Comparison of ENCODE assay signal across 8 cellular contexts in the genomic region with DNA sequence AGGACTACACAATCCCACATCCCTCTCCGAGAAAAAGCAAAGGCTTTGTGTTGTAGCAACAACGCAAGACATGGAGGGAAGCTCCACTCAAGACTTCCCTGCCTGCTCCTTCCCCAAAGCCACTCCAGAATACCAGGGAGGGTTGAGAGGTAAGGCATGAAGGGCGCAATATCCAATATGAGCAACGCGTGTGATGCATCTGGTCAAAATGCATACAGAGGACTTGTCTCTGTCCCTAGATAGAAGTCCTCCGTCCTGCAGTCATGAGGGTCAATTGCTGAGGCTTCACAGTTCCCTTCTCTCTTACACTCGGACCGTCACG. TPM values are rescaled to one million over a fixed set of nuclear protein-coding genes. Genes with fewer than 3 reads are reported as not detected.
A peak's percentile ranks its signal among the peaks of the same experiment; 100 is the strongest.
DNase-seq lines count a peak whose midpoint lies in the region; ATAC-seq, FAIRE-seq and TF ChIP-seq lines count a peak whose summit lies in the region.

No MANE protein-coding gene starts in this region.

- peak overlapping the region; percentile 60 for H3K4me3 ChIP-seq in GM12875 (ENCODE audit: low read depth, low read length)
- peak overlapping the region; percentile 96 for H3K4me3 ChIP-seq in astrocyte (ENCODE audit: insufficient read depth, low read depth, low read length)
- H3K4me3 ChIP-seq in left lung = peak overlapping the region; percentile 63 to 76
- peak overlapping the region; percentile 79 to 97 (median 88) for H3K4me3 ChIP-seq in tibial nerve

- peak overlapping the region; percentile 96 for H3K9ac ChIP-seq in astrocyte (ENCODE audit: low read length)

- intact Hi-C loops in left lung (cut with DNase I) = no loop called here

- no peaks in the 10 kb centered on the region for H3K36me3 Mint-ChIP-seq in astrocyte (ENCODE audit: low read depth, unreplicated experiment)

- peak overlapping the region; percentile 100 for H3K4me3 Mint-ChIP-seq in astrocyte (ENCODE audit: unreplicated experiment)

- H3K9me3 Mint-ChIP-seq in astrocyte (ENCODE audit: unreplicated experiment) = no peaks in the 10 kb centered on the region

- ATAC-seq in left lung (peak; percentile 25), HG02973 (IDR thresholded peaks at IDR 0.05; ENCODE audit: unreplicated experiment) (no peak)

- H4K20me1 ChIP-seq in astrocyte (ENCODE audit: insufficient read depth, low read length) = peaks cover 29% of the 10 kb centered on the region

- TF ChIP-seq EP300 in tibial nerve (IDR thresholded peaks at IDR 0.05) = no peak

- TF ChIP-seq POLR2A in tibial nerve (IDR thresholded peaks at IDR 0.05) = no peak

- H3K27ac Mint-ChIP-seq in astrocyte (ENCODE audit: unreplicated experiment) = peak overlapping the region; percentile 89

- H3K27me3 Mint-ChIP-seq in astrocyte (ENCODE audit: low read depth, unreplicated experiment) = no peaks in the 10 kb centered on the region

- DNase-seq in HTR-8/SVneo (ENCODE audit: insufficient read length, low spot score) = peak; percentile 3
- peak; percentile 37 for DNase-seq in astrocyte (ENCODE audit: low read depth)
- no peak for DNase-seq in left lung
- peak in 1 of 2 donors; percentile 17 for DNase-seq in tibial nerve (ENCODE audit: low spot score in 2 of 2)
- DNase-seq in NCI-H748 treated with DMSO at 0.1 percent for 48 hours (lab: John Stamatoyannopoulos, UW) = no peak
- no peak for DNase-seq in NCI-H2107 (lab: John Stamatoyannopoulos, UW)

- H2AFZ ChIP-seq in astrocyte (ENCODE audit: low read depth, low read length) = peak overlapping the region; percentile 99

- H3K27ac ChIP-seq in astrocyte (ENCODE audit: low read depth, low read length) (peak overlapping the region; percentile 58), left lung (peak overlapping the region; percentile 82 to 91), tibial nerve (peak overlapping the region; percentile 78 to 99 (median 98))

- peaks cover 8% of the 10 kb centered on the region for H3K4me1 ChIP-seq in astrocyte (ENCODE audit: insufficient read depth, low read length)
- peaks cover 14 to 44% of the 10 kb centered on the region in 2 donors for H3K4me1 ChIP-seq in left lung
- H3K4me1 ChIP-seq in tibial nerve = peaks cover 0 to 63% (median 26%) of the 10 kb centered on the region in 4 donors

- H3K4me2 ChIP-seq in astrocyte (ENCODE audit: low read length) = peak overlapping the region; percentile 89

- TF ChIP-seq CTCF in GM12875 (IDR thresholded peaks at IDR 0.05; ENCODE audit: borderline replicate concordance, insufficient read depth, low read depth, low read length) = no peak
- TF ChIP-seq CTCF in astrocyte (IDR thresholded peaks at IDR 0.05; ENCODE audit: insufficient read depth, low read depth, low read length) = no peak
- TF ChIP-seq CTCF in left lung (IDR thresholded peaks at IDR 0.05) = no peak
- no peak for TF ChIP-seq CTCF in tibial nerve (IDR thresholded peaks at IDR 0.05)

- H3K9me3 ChIP-seq in astrocyte (ENCODE audit: insufficient read depth, low read depth, low read length) (no peaks in the 10 kb centered on the region), left lung (no peaks in the 10 kb centered on the region), tibial nerve (no peaks in the 10 kb centered on the region)

- H3K79me2 ChIP-seq in astrocyte (ENCODE audit: insufficient read depth, low read length) = peaks cover 94% of the 10 kb centered on the region

- FAIRE-seq in HTR-8/SVneo (lab: Jason Lieb, UNC) (no peak), astrocyte (lab: Jason Lieb, UNC) (no peak)

- H3K27me3 ChIP-seq in astrocyte (ENCODE audit: insufficient read depth, low read length) (no peaks in the 10 kb centered on the region), left lung (no peaks in the 10 kb centered on the region), tibial nerve (no peaks in the 10 kb centered on the region)

- H3K36me3 ChIP-seq in astrocyte (ENCODE audit: insufficient read depth, low read length) = no peaks in the 10 kb centered on the region
- no peaks in the 10 kb centered on the region for H3K36me3 ChIP-seq in left lung
- H3K36me3 ChIP-seq in tibial nerve = no peaks in the 10 kb centered on the region

- H3K4me1 Mint-ChIP-seq in astrocyte (ENCODE audit: low read depth, unreplicated experiment) = peaks cover 17% of the 10 kb centered on the region

- 0 to 1% methylated on average over 9 of the region's 9 CpGs for WGBS in tibial nerve, 2 donors

RNA-seq across cellular contexts. Expression of a gene that starts 0.5 kb away (rescaled TPM):
- total RNA-seq in astrocyte = 39.3 and 43.8 TPM in 2 replicates
- 10 to 100 TPM; 36.1 to 36.2 TPM for total RNA-seq in left lung
- 10 to 100 TPM; 38.7 to 85.0 (median 45.5) TPM for total RNA-seq in tibial nerve

RNA-seq across cellular contexts. Expression of a gene that starts 0.9 kb away (rescaled TPM):
- total RNA-seq in astrocyte (52.8 and 53.6 TPM in 2 replicates), left lung (10 to 100 TPM; 32.5 to 42.4 TPM), tibial nerve (10 to 100 TPM; 28.5 to 46.5 (median 40.9) TPM)

Comparison
In these comparisons a context has a peak if more than half of its experiments do, and no peak if none do; other contexts are left out.
1. DNase-seq: peak in HTR-8/SVneo (single experiment) and astrocyte (single experiment); none in left lung (0 of 2), NCI-H748 treated with DMSO at 0.1 percent for 48 hours (single experiment) and NCI-H2107 (single experiment).
2. Peak in every context shown above with its lines, with median percentiles within 50 percentile points of each other: H3K4me3 ChIP-seq and H3K27ac ChIP-seq.